ENCODE assay signal across 8 cellular contexts in the genomic region with DNA sequence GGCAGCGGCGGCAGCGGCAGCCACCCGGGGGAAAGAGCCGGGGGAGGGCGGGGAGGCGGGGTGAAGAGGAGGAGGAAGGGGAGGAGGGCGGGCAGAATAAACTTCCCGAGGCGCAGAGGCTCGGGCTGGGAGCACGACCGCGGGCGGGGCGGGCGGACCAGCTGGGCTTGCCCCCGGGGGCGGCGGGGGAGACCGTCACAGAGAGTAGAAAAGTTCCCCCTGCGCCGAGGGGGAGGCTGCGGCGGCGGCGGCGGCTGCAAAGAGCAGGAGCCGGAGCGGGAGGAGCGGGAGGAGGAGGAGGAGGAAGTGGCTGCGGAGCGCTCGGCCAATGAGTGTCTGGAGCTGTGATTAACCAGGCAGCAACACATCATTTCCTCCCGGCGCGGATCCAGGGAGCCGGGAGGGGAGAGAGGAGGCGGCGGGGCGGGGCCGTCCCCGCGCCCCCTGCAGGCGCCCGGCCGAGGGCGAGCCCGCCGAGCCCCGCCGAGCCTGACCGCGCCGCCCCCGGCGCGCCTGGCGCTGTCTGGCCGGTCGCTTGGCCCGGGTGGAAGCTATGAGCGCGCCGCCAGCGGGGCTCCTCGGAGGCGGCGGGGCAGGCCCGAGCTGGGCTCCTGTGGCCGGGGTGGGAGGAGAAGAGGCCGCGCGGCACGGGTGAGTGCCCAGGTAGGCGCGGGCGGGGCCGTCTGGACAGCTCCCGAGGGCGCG. TPM values are rescaled to one million over a fixed set of nuclear protein-coding genes. Genes with fewer than 3 reads are reported as not detected.
DNase-seq lines count a peak whose midpoint lies in the region; TF ChIP-seq lines count a peak whose summit lies in the region.

A gene (minus strand): TSS at position 265 of the 705 bp plus-strand sequence. CDS start 76,837 bp downstream, outside the sequence.

- H3K9me3 Mint-ChIP-seq in HFFc6: no peaks in the 10 kb centered on the region
- no peaks in the 10 kb centered on the region for H3K9me3 Mint-ChIP-seq in activated naive CD8-positive, alpha-beta T cell (ENCODE audit: low read depth)

- H3K27ac ChIP-seq in suprapubic skin: peak within 1 kb of the TSS; percentile 98

- H3K27me3 ChIP-seq in suprapubic skin: no peaks in the 10 kb centered on the region

- WGBS in suprapubic skin: under 1% methylated on average over 28 of the region's 82 CpGs

- TF ChIP-seq POLR2A in suprapubic skin (IDR thresholded peaks at IDR 0.05): no peak

- H3K27ac Mint-ChIP-seq in HFFc6: peak within 1 kb of the TSS; percentile 97
- H3K27ac Mint-ChIP-seq in activated naive CD8-positive, alpha-beta T cell: peak within 1 kb of the TSS; percentile 89

- TF ChIP-seq EP300 in suprapubic skin (IDR thresholded peaks at IDR 0.05): no peak

- peak within 1 kb of the TSS; percentile 100 for H3K4me3 Mint-ChIP-seq in HFFc6
- peak within 1 kb of the TSS; percentile 92 for H3K4me3 Mint-ChIP-seq in activated naive CD8-positive, alpha-beta T cell

- H3K36me3 Mint-ChIP-seq in HFFc6 (ENCODE audit: low read depth): peaks cover 3% of the 10 kb centered on the region
- H3K36me3 Mint-ChIP-seq in activated naive CD8-positive, alpha-beta T cell: peaks cover 2% of the 10 kb centered on the region

- H3K4me1 Mint-ChIP-seq in HFFc6 (ENCODE audit: low read depth): peaks cover 46% of the 10 kb centered on the region
- H3K4me1 Mint-ChIP-seq in activated naive CD8-positive, alpha-beta T cell (ENCODE audit: low read depth): peaks cover 44% of the 10 kb centered on the region

- H3K36me3 ChIP-seq in suprapubic skin: no peaks in the 10 kb centered on the region

- peak within 1 kb of the TSS; percentile 91 for H3K4me3 ChIP-seq in suprapubic skin

- H3K27me3 Mint-ChIP-seq in HFFc6 (ENCODE audit: insufficient read depth): no peaks in the 10 kb centered on the region; the same call in 1 of the 2 replicates
- no peaks in the 10 kb centered on the region for H3K27me3 Mint-ChIP-seq in activated naive CD8-positive, alpha-beta T cell

- no peaks in the 10 kb centered on the region for H3K9me3 ChIP-seq in suprapubic skin

- peak; percentile 97 for DNase-seq in GM04504 (ENCODE audit: low read depth)
- DNase-seq in HFFc6: peak; percentile 96
- DNase-seq in MV-4-11 (lab: John Stamatoyannopoulos, UW): peak; percentile 89
- DNase-seq in SKM-1 treated with dmso at 0.1 percent for 144 hours (lab: John Stamatoyannopoulos, UW; ENCODE audit: unreplicated experiment): peak; percentile 93
- DNase-seq in glomerular visceral epithelial cell (ENCODE audit: extremely low spot score): peak; percentile 98
- peak; percentile 91 for DNase-seq in occipital lobe (lab: John Stamatoyannopoulos, UW)
- DNase-seq in suprapubic skin (ENCODE audit: low spot score in 2 of 2): peak; percentile 96 to 97

- H3K4me1 ChIP-seq in suprapubic skin: peaks cover 37% of the 10 kb centered on the region

- peak; percentile 45; the same call in 1 of the 2 replicates for TF ChIP-seq CTCF in HFFc6 (IDR thresholded peaks at IDR 0.05)
- TF ChIP-seq CTCF in suprapubic skin (IDR thresholded peaks at IDR 0.05): peak in 1 of 2 donors; percentile 29

RNA-seq across cellular contexts. Expression of the gene that starts here (rescaled TPM):
- 10 to 100 TPM; 37.5 to 48.4 (median 43.1) TPM for total RNA-seq in HFFc6 (2021; fragmentation: NEBNext Ultra II Directional; extraction: Animal tissue kit (Norgen Biotek cat#: 25700))
- total RNA-seq in occipital lobe (20.3 TPM), suprapubic skin (10 to 100 TPM; 17.5 to 20.6 (median 18.5) TPM)

Comparison
In these comparisons a context has a peak if more than half of its experiments do, and no peak if none do; other contexts are left out.
1. Peak in every context shown above with its lines: DNase-seq, H3K4me3 ChIP-seq and H3K27ac ChIP-seq.